Comparison of ENCODE assay signal across 25 cellular contexts in the genomic region with DNA sequence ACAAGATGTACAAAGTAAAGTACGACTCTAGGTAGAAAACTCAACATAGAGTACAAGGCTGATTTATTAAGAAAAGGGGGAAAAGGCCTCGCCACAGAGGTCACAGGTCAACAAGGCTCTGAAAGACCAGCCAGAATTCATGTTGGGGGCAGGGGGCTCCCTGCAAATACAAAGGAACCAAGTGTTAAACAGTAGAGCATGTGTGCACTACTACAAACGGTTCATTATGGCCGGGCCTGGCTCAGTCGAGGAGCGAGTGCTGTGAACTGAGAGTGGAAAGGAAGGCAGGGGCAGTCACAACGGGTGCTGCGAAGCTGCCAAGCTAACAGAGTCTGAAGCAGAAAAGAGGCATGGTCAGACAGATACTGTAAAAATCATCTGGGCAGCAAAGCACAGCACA.
DNase-seq lines count a peak whose midpoint lies in the region; ATAC-seq and TF ChIP-seq lines count a peak whose summit lies in the region.
"Had no signal": no experiment of that assay in that cellular context is flagged by ENCODE, and none has a peak within 500 bp of the region (broad histone marks: within the 10 kb centered on the region; RNA-seq: fewer than 3 reads in every experiment).

No MANE protein-coding gene starts in this region.

- DNase-seq in left ventricle myocardium superior, result no peak
- DNase-seq in left ventricle myocardium inferior, result no peak
- peak; percentile 93 for DNase-seq in globus pallidus (ENCODE audit: low spot score)
- no peak for DNase-seq in OCI-M2 (lab: John Stamatoyannopoulos, UW; ENCODE audit: unreplicated experiment)
- no peak for DNase-seq in HUDEP-2 (lab: John Stamatoyannopoulos, UW; ENCODE audit: unreplicated experiment in 76 of 76)
- DNase-seq: activated CD4-positive, CD25-positive, alpha-beta regulatory T cell; activated CD8-positive, alpha-beta T cell treated with anti-CD3 and anti-CD28 coated beads for 36 hours; activated naive CD4-positive, alpha-beta T cell; adrenal gland; Caco-2; kidney glomerular epithelial cell; NCI-H1092 treated with DMSO at 0.1 percent for 48 hours; NCI-H2029; NCI-H345; NCI-H774; stimulated activated naive B cell treated with anti-CD40 and anti-IgM and Interleukin-4, amounts not matched to agents 10 μg/mL and 1 μg/mL and 100 μg/mL, for 72 hours; thyroid gland had no signal

- ATAC-seq in left ventricle myocardium superior (peak; percentile 27), GM18909 (IDR thresholded peaks at IDR 0.05; ENCODE audit: poor library complexity, unreplicated experiment) (no peak), GM18861 (IDR thresholded peaks at IDR 0.05; ENCODE audit: unreplicated experiment) (no peak)
- ATAC-seq: activated CD8-positive, alpha-beta T cell treated with anti-CD3 and anti-CD28 coated beads for 36 hours; gastroesophageal sphincter; GM23338; natural killer cell treated with Interleukin-12 subunit alpha and Interleukin-12 subunit beta and Interleukin-15 and Interleukin-18, amount 100 ng/mL, for 72 hours; Right ventricle myocardium inferior; stimulated activated naive B cell treated with anti-CD40 and anti-IgM and Interleukin-4, amounts not matched to agents 10 μg/mL and 1 μg/mL and 100 μg/mL, for 72 hours had no signal

- H3K27ac ChIP-seq in left ventricle myocardium inferior (replicated peaks) (no peak overlapping the region), neutrophil (peak overlapping the region; percentile 29)
- H3K27ac ChIP-seq: adrenal gland, gastroesophageal sphincter, thyroid gland had no signal

- intact Hi-C loops in left ventricle myocardium superior (cut with micrococcal nuclease), result no loop called here
- intact Hi-C loops in left ventricle myocardium inferior (cut with micrococcal nuclease), result no loop called here

- H3K36me3 ChIP-seq in left ventricle myocardium inferior (no peaks in the 10 kb centered on the region), neutrophil (peaks cover 45% of the 10 kb centered on the region)
- H3K36me3 ChIP-seq: adrenal gland, thyroid gland had no signal

- TF ChIP-seq CTCF in left ventricle myocardium inferior (IDR thresholded peaks at IDR 0.05; ENCODE audit: borderline replicate concordance) (no peak), neutrophil (IDR thresholded peaks at IDR 0.05) (no peak)

- H3K4me1 ChIP-seq in left ventricle myocardium inferior (no peaks in the 10 kb centered on the region), neutrophil (ENCODE audit: control insufficient read depth in 1 of 2, insufficient read depth in 1 of 2, low read depth in 1 of 2, low read length in 1 of 2) (peaks cover 14 to 16% of the 10 kb centered on the region in 2 experiments)
- H3K4me1 ChIP-seq: adrenal gland, Caco-2, gastroesophageal sphincter had no signal

- H3K9me3 ChIP-seq in left ventricle myocardium inferior (replicated peaks), result no peaks in the 10 kb centered on the region
- no peaks in the 10 kb centered on the region for H3K9me3 ChIP-seq in neutrophil
- H3K9me3 ChIP-seq: adrenal gland, Caco-2, gastroesophageal sphincter, thyroid gland had no signal

- H3K27me3 ChIP-seq in left ventricle myocardium inferior (ENCODE audit: low read depth), result no peaks in the 10 kb centered on the region
- H3K27me3 ChIP-seq in neutrophil, result no peaks in the 10 kb centered on the region
- H3K27me3 ChIP-seq: adrenal gland, gastroesophageal sphincter, thyroid gland had no signal

- H3K4me3 ChIP-seq in left ventricle myocardium inferior (no peak overlapping the region), neutrophil (ENCODE audit: low read depth in 1 of 2, low read length in 1 of 2) (no peak overlapping the region)
- H3K4me3 ChIP-seq: adrenal gland, gastroesophageal sphincter, GM23338, smooth muscle cell, thyroid gland had no signal
